Comparison of ENCODE assay signal across 19 cellular contexts in the genomic region with DNA sequence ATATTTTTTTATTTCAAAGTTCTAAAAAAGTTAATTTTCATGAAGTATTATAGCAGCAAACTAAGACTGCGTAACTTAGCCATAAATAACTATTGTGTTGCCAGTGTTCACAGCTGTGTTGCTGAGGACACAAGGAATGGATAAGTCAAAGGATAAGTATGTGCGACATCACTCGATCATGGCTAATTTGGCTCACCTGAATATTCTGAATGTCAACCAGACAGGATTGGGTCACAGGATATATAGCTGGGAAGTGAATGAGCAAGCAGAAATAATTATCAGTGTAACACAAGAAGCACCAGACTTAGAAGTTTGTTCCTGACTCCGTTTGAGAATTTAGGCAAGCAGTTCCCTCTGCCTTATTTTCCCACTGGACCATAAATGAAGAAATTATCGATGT. TPM values are rescaled to one million over a fixed set of nuclear protein-coding genes. Genes with fewer than 3 reads are reported as not detected.
"Had no signal": no experiment of that assay in that cellular context is flagged by ENCODE, and none has a peak within 500 bp of the region (broad histone marks: within the 10 kb centered on the region; RNA-seq: fewer than 3 reads in every experiment).

No MANE protein-coding gene starts in this region.

- H3K36me3 ChIP-seq: left ventricle myocardium inferior, tibial nerve had no signal

- H3K4me3 ChIP-seq: hepatocyte, left ventricle myocardium inferior, skin epidermis, tibial nerve had no signal

- H3K27me3 Mint-ChIP-seq: dendritic cell treated with granulocyte-macrophage colony-stimulating factor and Interleukin-4, amounts not matched to agents 40 ng/mL and 50 ng/mL, for 4 days had no signal

- H3K27ac Mint-ChIP-seq: dendritic cell treated with granulocyte-macrophage colony-stimulating factor and Interleukin-4, amounts not matched to agents 40 ng/mL and 50 ng/mL, for 4 days; natural killer cell treated with Interleukin-12 subunit alpha and Interleukin-12 subunit beta and Interleukin-15 and Interleukin-18, amount 100 ng/mL, for 72 hours had no signal

- H3K4me2 ChIP-seq: hepatocyte had no signal

- H3K4me1 ChIP-seq: left ventricle myocardium inferior, tibial nerve had no signal

- H3K27ac ChIP-seq: hepatocyte, left ventricle myocardium inferior, skin epidermis, tibial nerve had no signal

- H3K36me3 Mint-ChIP-seq: natural killer cell treated with Interleukin-12 subunit alpha and Interleukin-12 subunit beta and Interleukin-15 and Interleukin-18, amount 100 ng/mL, for 72 hours had no signal

- H3K4me3 Mint-ChIP-seq: dendritic cell treated with granulocyte-macrophage colony-stimulating factor and Interleukin-4, amounts not matched to agents 40 ng/mL and 50 ng/mL, for 4 days; natural killer cell treated with Interleukin-12 subunit alpha and Interleukin-12 subunit beta and Interleukin-15 and Interleukin-18, amount 100 ng/mL, for 72 hours had no signal

- DNase-seq: activated CD4-positive, CD25-positive, alpha-beta regulatory T cell treated with anti-CD3 and anti-CD28 coated beads, Interleukin-2, amount 50 U/mL, for 72 hours; activated naive CD4-positive, alpha-beta T cell; activated T-cell treated with anti-CD3 and anti-CD28 coated beads for 4 hours; anterior cingulate cortex; cerebellar nuclear complex; effector memory CD4-positive, alpha-beta T cell; islet precursor cell; left ventricle myocardium inferior; stimulated activated CD4-positive, alpha-beta T cell treated with anti-CD3 and anti-CD28 coated beads, Interleukin-4, amount 100 ng/mL, for 24 hours; stimulated activated naive CD4-positive, alpha-beta T cell; T-helper 9 cell had no signal

- H3K27me3 ChIP-seq: tibial nerve had no signal

- H3K9me3 Mint-ChIP-seq: dendritic cell treated with granulocyte-macrophage colony-stimulating factor and Interleukin-4, amounts not matched to agents 40 ng/mL and 50 ng/mL, for 4 days; natural killer cell treated with Interleukin-12 subunit alpha and Interleukin-12 subunit beta and Interleukin-15 and Interleukin-18, amount 100 ng/mL, for 72 hours had no signal

- ATAC-seq: natural killer cell treated with Interleukin-12 subunit alpha and Interleukin-12 subunit beta and Interleukin-15 and Interleukin-18, amount 100 ng/mL, for 72 hours had no signal

- H3K9me3 ChIP-seq: left ventricle myocardium inferior, tibial nerve had no signal

RNA-seq across cellular contexts. Expression of gene FGF5, which starts 35.3 kb away (rescaled TPM):
- total RNA-seq: activated CD8-positive, alpha-beta memory T cell treated with anti-CD3 and anti-CD28 coated beads for 36 hours; hepatocyte; natural killer cell treated with Interleukin-12 subunit alpha and Interleukin-12 subunit beta and Interleukin-15 and Interleukin-18, amount 100 ng/mL, for 72 hours; posterior vena cava; subcutaneous adipose tissue had no signal
